In genomic region chr14:25039933-25040332, GRCh38 we compare ENCODE assay signal across 37 cellular contexts. TPM values are rescaled to one million over a fixed set of nuclear protein-coding genes. Genes with fewer than 3 reads are reported as not detected.
"Had no signal": no experiment of that assay in that cellular context is flagged by ENCODE, and none has a peak within 500 bp of the region (broad histone marks: within the 10 kb centered on the region; RNA-seq: fewer than 3 reads in every experiment).

No MANE protein-coding gene starts in this region.

- DNase-seq: Karpas-422, Kasumi-1, MG63, MM.1S, MV-4-11, NCI-H1048, NCI-H1092, NCI-H1092 treated with DMSO at 0.1 percent for 48 hours, NCI-H1105, NCI-H1105 treated with DMSO at 0.1 percent for 48 hours, NCI-H1417, NCI-H1417 treated with DMSO at 0.1 percent for 48 hours, NCI-H1436, NCI-H1436 treated with DMSO at 0.1 percent for 48 hours, NCI-H146, NCI-H1694, NCI-H1694 treated with DMSO at 0.1 percent for 48 hours, NCI-H187, NCI-H187 treated with DMSO at 0.1 percent for 48 hours, NCI-H1930, NCI-H2029, NCI-H2029 treated with DMSO at 0.1 percent for 48 hours, NCI-H2081, NCI-H2081 treated with DMSO at 0.1 percent for 48 hours, NCI-H2107, NCI-H2171, NCI-H2171 treated with DMSO at 0.1 percent for 48 hours, NCI-H2227 treated with DMSO at 0.1 percent for 48 hours, NCI-H226, NCI-H345, NCI-H446, NCI-H446 treated with DMSO at 0.1 percent for 48 hours, NCI-H510A, NCI-H510A treated with DMSO at 0.1 percent for 48 hours, NCI-H524 had no signal

- H3K27me3 ChIP-seq: MG63 had no signal

- H3K36me3 ChIP-seq: MG63 had no signal

- H3K4me3 ChIP-seq: MG63 had no signal

- H3K9me3 ChIP-seq: MG63 had no signal

RNA-seq across cellular contexts. Expression of gene STXBP6, which starts 10.0 kb away (rescaled TPM):
- total RNA-seq: M059J, MCF 10A had no signal
